ENCODE assay signal across 22 cellular contexts in the genomic region with DNA sequence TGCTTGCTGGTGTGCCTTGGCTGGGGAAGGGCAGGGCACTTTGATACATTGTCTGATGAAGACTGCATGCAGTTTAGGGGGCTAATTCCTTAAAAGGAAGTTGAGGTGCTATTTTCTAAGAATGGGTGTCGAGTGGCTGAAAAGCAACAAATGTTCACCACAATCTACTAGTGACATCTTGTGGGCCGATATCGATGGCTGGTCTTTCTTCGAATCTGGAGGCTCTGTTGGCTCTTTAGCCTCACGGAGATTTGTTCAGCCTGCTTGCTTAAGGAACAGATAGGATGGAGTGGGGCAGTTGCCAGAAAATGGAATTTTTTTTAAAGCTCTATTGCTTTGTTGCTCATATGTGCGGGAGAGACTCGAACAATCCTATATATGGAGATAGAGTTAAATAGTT.
A peak's percentile ranks its signal among the peaks of the same experiment; 100 is the strongest.
DNase-seq lines count a peak whose midpoint lies in the region; ATAC-seq and TF ChIP-seq lines count a peak whose summit lies in the region.
"Had no signal": no experiment of that assay in that cellular context is flagged by ENCODE, and none has a peak within 500 bp of the region (broad histone marks: within the 10 kb centered on the region; RNA-seq: fewer than 3 reads in every experiment).

No MANE protein-coding gene starts in this region.

- H3K9me3 ChIP-seq in HCT116 (ENCODE audit: control insufficient read depth in 1 of 2, insufficient read depth in 1 of 2, low read depth in 1 of 2, low read length in 2 of 2) (no peaks in the 10 kb centered on the region), esophagus muscularis mucosa (no peaks in the 10 kb centered on the region), neural progenitor cell (ENCODE audit: low read depth) (no peaks in the 10 kb centered on the region)
- H3K9me3 ChIP-seq: BLaER1, body of pancreas, ovary, tibial artery had no signal

- POLR2A ChIA-PET in HCT116 (lab: Charles Lee), result no interaction called here

- no peaks in the 10 kb centered on the region for H3K9me2 ChIP-seq in HCT116 (ENCODE audit: insufficient read depth)

- H3K4me1 ChIP-seq in HCT116 (ENCODE audit: control insufficient read depth in 1 of 2, insufficient read depth in 2 of 2, low read length in 2 of 2) (no peaks in the 10 kb centered on the region), esophagus muscularis mucosa (peaks cover 0 to 17% (median 7%) of the 10 kb centered on the region in 4 donors), neural progenitor cell (peaks cover 32% of the 10 kb centered on the region)
- H3K4me1 ChIP-seq: body of pancreas, tibial artery had no signal

- TF ChIP-seq CTCF in HCT116 (IDR thresholded peaks at IDR 0.05 in 2 of 3, conservative IDR thresholded peaks at IDR 0.05 in 1 of 3; ENCODE audit: borderline replicate concordance in 1 of 3, insufficient read depth in 1 of 3, low read depth in 2 of 3, low read length in 2 of 3), result no peak
- peak in 2 of 3 experiments; percentile 6 to 9 for TF ChIP-seq CTCF in esophagus muscularis mucosa (IDR thresholded peaks at IDR 0.05)
- peak; percentile 23 for TF ChIP-seq CTCF in neural progenitor cell (IDR thresholded peaks at IDR 0.05)

- RAD21 ChIA-PET in HCT116 (lab: Charles Lee; ENCODE audit: low non-redundant PET in 1 of 2, low total read pairs in 2 of 2, uncharacterized antibody in 2 of 2, unreplicated experiment in 2 of 2), result no interaction called here

- BruUV-seq in HCT116 (replicated peaks; lab: Mats Ljungman, UMichigan), result no TSS peak

- DNase-seq in HCT116 (ENCODE audit: low read depth, low spot score) (no peak), OCI-M1 (lab: John Stamatoyannopoulos, UW) (peak; percentile 10), esophagus muscularis mucosa (ENCODE audit: extremely low spot score) (no peak), neural progenitor cell (ENCODE audit: low spot score) (peak; percentile 18), NCI-H1417 treated with DMSO at 0.1 percent for 48 hours (lab: John Stamatoyannopoulos, UW) (no peak)
- DNase-seq: activated CD4-positive, alpha-beta T cell treated with anti-CD3 and anti-CD28 coated beads for 48 hours; activated CD8-positive, alpha-beta memory T cell treated with anti-CD3 and anti-CD28 coated beads, Interleukin-2, amount 50 U/mL, for 48 hours; activated naive CD4-positive, alpha-beta T cell treated with anti-CD3 and anti-CD28 coated beads, Interleukin-2, amount 50 U/mL, for 16 hours; body of pancreas; dermis blood vessel endothelial cell; KG1; kidney glomerular epithelial cell; NCI-H226; ovary; T-helper 9 cell; tibial artery had no signal

- intact Hi-C loops in HCT116 (cut with micrococcal nuclease), result no loop called here
- intact Hi-C loops in esophagus muscularis mucosa (cut with DNase I), result no loop called here

- no peak for ATAC-seq in HCT116
- no peak for ATAC-seq in GM21529 (IDR thresholded peaks at IDR 0.05; ENCODE audit: unreplicated experiment)
- no peak for ATAC-seq in HG03097 (IDR thresholded peaks at IDR 0.05; ENCODE audit: low FRiP score, unreplicated experiment)
- ATAC-seq: body of pancreas, esophagus mucosa had no signal

- WGBS in esophagus muscularis mucosa, result 47% methylated on average over 7 of the region's 7 CpGs

- H3K27me3 ChIP-seq in HCT116 (ENCODE audit: insufficient read depth, low read length), result no peaks in the 10 kb centered on the region
- H3K27me3 ChIP-seq in esophagus muscularis mucosa, result no peaks in the 10 kb centered on the region
- H3K27me3 ChIP-seq in neural progenitor cell, result no peaks in the 10 kb centered on the region
- H3K27me3 ChIP-seq: BLaER1, body of pancreas, ovary, tibial artery had no signal

- H3K27ac Mint-ChIP-seq in neural progenitor cell, result no peak overlapping the region
- H3K27ac Mint-ChIP-seq: mesothelial cell of epicardium had no signal

- H3K36me3 Mint-ChIP-seq in neural progenitor cell, result peaks cover 37% of the 10 kb centered on the region
- H3K36me3 Mint-ChIP-seq: mesothelial cell of epicardium had no signal

- CTCF ChIA-PET in HCT116 (lab: Charles Lee), result no interaction called here

- H2AFZ ChIP-seq in HCT116 (ENCODE audit: low read depth, low read length, poor library complexity, severe bottlenecking), result no peak overlapping the region
- no peak overlapping the region for H2AFZ ChIP-seq in neural progenitor cell (replicated peaks)

- no peak overlapping the region for H3K4me3 Mint-ChIP-seq in neural progenitor cell
- H3K4me3 Mint-ChIP-seq: mesothelial cell of epicardium had no signal

- no peak overlapping the region for H3K9ac ChIP-seq in HCT116 (ENCODE audit: low read length)
- H3K9ac ChIP-seq in neural progenitor cell, result no peak overlapping the region
- H3K9ac ChIP-seq: BLaER1 had no signal

- H3K79me2 ChIP-seq in HCT116 (ENCODE audit: insufficient read depth, low read length) (no peaks in the 10 kb centered on the region), neural progenitor cell (ENCODE audit: low read depth) (no peaks in the 10 kb centered on the region)

- H3K4me2 ChIP-seq in HCT116 (ENCODE audit: low read length), result no peak overlapping the region
- no peak overlapping the region for H3K4me2 ChIP-seq in neural progenitor cell
- H3K4me2 ChIP-seq: BLaER1 had no signal

- TF ChIP-seq RAD21 in HCT116 (IDR thresholded peaks at IDR 0.05; ENCODE audit: low read depth), result peak; percentile 47

- H4K20me1 ChIP-seq in HCT116 (ENCODE audit: insufficient read depth), result no peaks in the 10 kb centered on the region
- H4K20me1 ChIP-seq in neural progenitor cell (ENCODE audit: low read depth), result peaks cover 40% of the 10 kb centered on the region
- H4K20me1 ChIP-seq: BLaER1 had no signal

- peaks cover 8% of the 10 kb centered on the region for H3K27me3 Mint-ChIP-seq in neural progenitor cell (ENCODE audit: insufficient read depth, low read depth)

- peaks cover 19% of the 10 kb centered on the region for H3F3A ChIP-seq in neural progenitor cell (ENCODE audit: low read depth)

- no peaks in the 10 kb centered on the region for H3K9me3 Mint-ChIP-seq in neural progenitor cell
- H3K9me3 Mint-ChIP-seq: mesothelial cell of epicardium had no signal

- H3K4me3 ChIP-seq in HCT116 (replicated peaks in 1 of 2; ENCODE audit: low read depth in 1 of 2, low read length in 2 of 2), result no peak overlapping the region
- H3K4me3 ChIP-seq in esophagus muscularis mucosa, result no peak overlapping the region
- no peak overlapping the region for H3K4me3 ChIP-seq in neural progenitor cell
- H3K4me3 ChIP-seq: BLaER1, body of pancreas, ovary, skin epidermis, tibial artery had no signal

- no peak for TF ChIP-seq EP300 in esophagus muscularis mucosa (IDR thresholded peaks at IDR 0.05)

- peaks cover 43% of the 10 kb centered on the region for H3K4me1 Mint-ChIP-seq in neural progenitor cell

- no peaks in the 10 kb centered on the region for H3K36me3 ChIP-seq in HCT116 (ENCODE audit: control insufficient read depth in 1 of 2, insufficient read depth in 2 of 2, low read length in 2 of 2)
- no peaks in the 10 kb centered on the region for H3K36me3 ChIP-seq in esophagus muscularis mucosa
- H3K36me3 ChIP-seq in neural progenitor cell, result no peaks in the 10 kb centered on the region
- H3K36me3 ChIP-seq: BLaER1, ovary, tibial artery had no signal

- H3K27ac ChIP-seq in HCT116 (ENCODE audit: low read depth, low read length) (no peak overlapping the region), esophagus muscularis mucosa (replicated peaks in 1 of 4) (no peak overlapping the region), neural progenitor cell (no peak overlapping the region)
- H3K27ac ChIP-seq: BLaER1, body of pancreas, ovary, skin epidermis, tibial artery had no signal

- TF ChIP-seq POLR2A in HCT116 (IDR thresholded peaks at IDR 0.05; ENCODE audit: borderline replicate concordance, extremely low read depth, insufficient read depth, insufficient read length), result no peak
- no peak for TF ChIP-seq POLR2A in esophagus muscularis mucosa (IDR thresholded peaks at IDR 0.05; ENCODE audit: low read depth)

TF ChIP-seq in HCT116, 20 proteins besides CTCF, POLR2A, EP300 and RAD21 (continues in another document):
- TF ChIP-seq POLR2AphosphoS5 (IDR thresholded peaks at IDR 0.05; ENCODE audit: low read depth, low read length) (no peak), ZFX (IDR thresholded peaks at IDR 0.05) (no peak), CEBPB (IDR thresholded peaks at IDR 0.05; ENCODE audit: low read depth) (no peak), ELF1 (IDR thresholded peaks at IDR 0.05; ENCODE audit: borderline replicate concordance, low read depth) (no peak), EGR1 (IDR thresholded peaks at IDR 0.05; ENCODE audit: low read depth) (no peak), SRF (IDR thresholded peaks at IDR 0.05; ENCODE audit: low read depth) (no peak), EZH2phosphoT487 (IDR thresholded peaks at IDR 0.05; ENCODE audit: borderline replicate concordance) (no peak), YY1 (IDR thresholded peaks at IDR 0.05; ENCODE audit: extremely low read depth, insufficient replicate concordance, low read depth, low read length) (no peak), JUND (IDR thresholded peaks at IDR 0.05) (no peak), SP1 (IDR thresholded peaks at IDR 0.05; ENCODE audit: low read depth) (no peak), CBX3 (IDR thresholded peaks at IDR 0.05; ENCODE audit: low read depth) (no peak), ZNF274 (IDR thresholded peaks at IDR 0.05; ENCODE audit: low read depth, low read length) (no peak), EZH2 (IDR thresholded peaks at IDR 0.05) (no peak), SIN3A (IDR thresholded peaks at IDR 0.05; ENCODE audit: low read depth) (no peak)
- TF ChIP-seq, protein P1, sequence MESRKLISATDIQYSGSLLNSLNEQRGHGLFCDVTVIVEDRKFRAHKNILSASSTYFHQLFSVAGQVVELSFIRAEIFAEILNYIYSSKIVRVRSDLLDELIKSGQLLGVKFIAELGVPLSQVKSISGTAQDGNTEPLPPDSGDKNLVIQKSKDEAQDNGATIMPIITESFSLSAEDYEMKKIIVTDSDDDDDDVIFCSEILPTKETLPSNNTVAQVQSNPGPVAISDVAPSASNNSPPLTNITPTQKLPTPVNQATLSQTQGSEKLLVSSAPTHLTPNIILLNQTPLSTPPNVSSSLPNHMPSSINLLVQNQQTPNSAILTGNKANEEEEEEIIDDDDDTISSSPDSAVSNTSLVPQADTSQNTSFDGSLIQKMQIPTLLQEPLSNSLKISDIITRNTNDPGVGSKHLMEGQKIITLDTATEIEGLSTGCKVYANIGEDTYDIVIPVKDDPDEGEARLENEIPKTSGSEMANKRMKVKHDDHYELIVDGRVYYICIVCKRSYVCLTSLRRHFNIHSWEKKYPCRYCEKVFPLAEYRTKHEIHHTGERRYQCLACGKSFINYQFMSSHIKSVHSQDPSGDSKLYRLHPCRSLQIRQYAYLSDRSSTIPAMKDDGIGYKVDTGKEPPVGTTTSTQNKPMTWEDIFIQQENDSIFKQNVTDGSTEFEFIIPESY (IDR thresholded peaks at IDR 0.05; ENCODE audit: extremely low read depth, insufficient replicate concordance, low read length), result no peak
- TF ChIP-seq, protein P2, sequence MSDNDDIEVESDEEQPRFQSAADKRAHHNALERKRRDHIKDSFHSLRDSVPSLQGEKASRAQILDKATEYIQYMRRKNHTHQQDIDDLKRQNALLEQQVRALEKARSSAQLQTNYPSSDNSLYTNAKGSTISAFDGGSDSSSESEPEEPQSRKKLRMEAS (IDR thresholded peaks at IDR 0.05), result no peak

Comparison
In these comparisons a context has a peak if more than half of its experiments do, and no peak if none do; other contexts are left out.
1. DNase-seq: peak in OCI-M1 (single experiment) and neural progenitor cell (single experiment); none in HCT116 (single experiment), esophagus muscularis mucosa (single experiment) and NCI-H1417 treated with DMSO at 0.1 percent for 48 hours (single experiment).
2. CTCF ChIP-seq: peak in esophagus muscularis mucosa (2 of 3) and neural progenitor cell (single experiment); none in HCT116 (0 of 3).